In the genomic region with DNA sequence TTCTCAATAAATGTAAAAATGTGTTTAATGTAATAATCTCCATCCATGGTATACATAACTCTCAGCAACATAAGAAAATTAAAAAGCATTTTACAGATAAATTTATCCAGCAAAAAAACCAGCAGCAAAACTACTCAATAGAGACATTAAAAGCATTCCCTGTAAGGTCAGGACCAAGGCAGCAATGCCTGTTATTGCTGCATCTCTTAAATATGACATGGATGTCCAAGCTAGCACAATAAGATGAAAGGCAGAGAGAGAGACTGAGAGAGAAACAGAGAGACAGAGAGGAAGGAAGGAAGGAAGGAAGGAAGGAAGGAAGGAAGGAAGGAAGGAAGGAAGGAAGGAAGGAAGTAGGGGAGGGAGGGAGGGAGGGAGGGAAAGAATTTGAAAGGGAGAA, we compare ENCODE assay signal across 25 cellular contexts.
"Had no signal": no experiment of that assay in that cellular context is flagged by ENCODE, and none has a peak within 500 bp of the region (broad histone marks: within the 10 kb centered on the region; RNA-seq: fewer than 3 reads in every experiment).

No MANE protein-coding gene starts in this region.

- H3K4me1 Mint-ChIP-seq: endodermal cell had no signal

- DNase-seq: colonic mucosa; cortex of kidney; dermis blood vessel endothelial cell; dorsolateral prefrontal cortex; effector CD4-positive, alpha-beta T cell; effector CD8-positive, alpha-beta T cell; effector memory CD4-positive, alpha-beta T cell; effector memory CD8-positive, alpha-beta T cell; endodermal cell; erythroblast; esophagus squamous epithelium; foreskin fibroblast; foreskin keratinocyte; foreskin melanocyte; gastrocnemius medialis; glutamatergic neuron; head of caudate nucleus; heart left ventricle; heart right ventricle had no signal

- H3K27me3 Mint-ChIP-seq: dendritic cell treated with granulocyte-macrophage colony-stimulating factor and Interleukin-4, amounts not matched to agents 40 ng/mL and 50 ng/mL, for 4 days; effector memory CD8-positive, alpha-beta T cell had no signal

- H3K4me3 Mint-ChIP-seq: dendritic cell treated with granulocyte-macrophage colony-stimulating factor and Interleukin-4, amounts not matched to agents 40 ng/mL and 50 ng/mL, for 4 days; effector memory CD8-positive, alpha-beta T cell; endodermal cell had no signal

- H3K9me3 ChIP-seq: colonic mucosa, esophagus muscularis mucosa, esophagus squamous epithelium, gastrocnemius medialis, gastroesophageal sphincter, heart left ventricle, heart right ventricle had no signal

- H3K4me3 ChIP-seq: colonic mucosa, coronary artery, dorsolateral prefrontal cortex, esophagus muscularis mucosa, esophagus squamous epithelium, gastrocnemius medialis, gastroesophageal sphincter, heart left ventricle, heart right ventricle had no signal

- H3K4me1 ChIP-seq: colonic mucosa, esophagus muscularis mucosa, esophagus squamous epithelium, foreskin keratinocyte, gastrocnemius medialis, gastroesophageal sphincter, heart left ventricle, heart right ventricle had no signal

- ATAC-seq: effector memory CD8-positive, alpha-beta T cell; esophagus mucosa; foreskin keratinocyte; gastrocnemius medialis; gastroesophageal sphincter; heart left ventricle; heart right ventricle had no signal

- H3K27me3 ChIP-seq: colonic mucosa, esophagus muscularis mucosa, esophagus squamous epithelium, foreskin keratinocyte, gastrocnemius medialis, gastroesophageal sphincter, heart left ventricle, heart right ventricle had no signal

- H3K9me3 Mint-ChIP-seq: effector memory CD8-positive, alpha-beta T cell; endodermal cell had no signal

- H3K36me3 ChIP-seq: colonic mucosa, esophagus muscularis mucosa, esophagus squamous epithelium, gastrocnemius medialis, gastroesophageal sphincter, heart left ventricle, heart right ventricle had no signal

- H3K27ac ChIP-seq: colonic mucosa, coronary artery, dorsolateral prefrontal cortex, epithelial cell of prostate, esophagus muscularis mucosa, esophagus squamous epithelium, foreskin keratinocyte, gastrocnemius medialis, gastroesophageal sphincter, heart left ventricle, heart right ventricle had no signal

- H3K27ac Mint-ChIP-seq: dendritic cell treated with granulocyte-macrophage colony-stimulating factor and Interleukin-4, amounts not matched to agents 40 ng/mL and 50 ng/mL, for 4 days; effector memory CD8-positive, alpha-beta T cell; endodermal cell had no signal
